8 cellular contexts compared by ENCODE assay signal in genomic region chr7:2355079-2356008, GRCh38. TPM values are rescaled to one million over a fixed set of nuclear protein-coding genes. Genes with fewer than 3 reads are reported as not detected.
A peak's percentile ranks its signal among the peaks of the same experiment; 100 is the strongest.
DNase-seq lines count a peak whose midpoint lies in the region; ATAC-seq and TF ChIP-seq lines count a peak whose summit lies in the region.

No MANE protein-coding gene starts in this region.

- no peak overlapping the region for H2AFZ ChIP-seq in neuron (ENCODE audit: low read depth, low read length)

- no peaks in the 10 kb centered on the region for H3K9me3 Mint-ChIP-seq in activated CD4-positive, alpha-beta T cell treated with anti-CD3 and anti-CD28 coated beads, Interleukin-2, amount 10 ng/mL, durations not matched to agents 24 days and 14 days

- peak overlapping the region; percentile 79 for H3K27ac Mint-ChIP-seq in activated CD4-positive, alpha-beta T cell treated with anti-CD3 and anti-CD28 coated beads, Interleukin-2, amount 10 ng/mL, durations not matched to agents 24 days and 14 days

- H3K36me3 Mint-ChIP-seq in activated CD4-positive, alpha-beta T cell treated with anti-CD3 and anti-CD28 coated beads, Interleukin-2, amount 10 ng/mL, durations not matched to agents 24 days and 14 days (ENCODE audit: low read depth): peaks cover 40% of the 10 kb centered on the region

- intact Hi-C loops in activated CD4-positive, alpha-beta T cell treated with anti-CD3 and anti-CD28 coated beads, Interleukin-2, amount 10 ng/mL, durations not matched to agents 24 days and 14 days (cut with micrococcal nuclease): no loop called here

- DNase-seq in NCI-H1417 (lab: John Stamatoyannopoulos, UW): peak in 2 of 3 experiments; percentile 47 to 66
- DNase-seq in NCI-H1417 treated with DMSO at 0.1 percent for 48 hours (lab: John Stamatoyannopoulos, UW): no peak
- DNase-seq in activated CD4-positive, alpha-beta T cell treated with anti-CD3 and anti-CD28 coated beads, Interleukin-2, amount 10 ng/mL, durations not matched to agents 24 days and 14 days: peak; percentile 73
- DNase-seq in erythroblast (lab: John Stamatoyannopoulos, UW): peak; percentile 50 to 62
- DNase-seq in NCI-H446 (lab: John Stamatoyannopoulos, UW): no peak
- DNase-seq in effector CD4-positive, alpha-beta T cell: no peak

- peaks cover 25% of the 10 kb centered on the region for H3K4me1 ChIP-seq in neuron (ENCODE audit: insufficient read depth, low read length)

- H3K4me1 Mint-ChIP-seq in activated CD4-positive, alpha-beta T cell treated with anti-CD3 and anti-CD28 coated beads, Interleukin-2, amount 10 ng/mL, durations not matched to agents 24 days and 14 days: peaks cover 37% of the 10 kb centered on the region

- peak; percentile 10 for TF ChIP-seq POLR2A in erythroblast (IDR thresholded peaks at IDR 0.05; ENCODE audit: low read length)

- peaks cover 28% of the 10 kb centered on the region for H3K36me3 ChIP-seq in neuron (ENCODE audit: insufficient read depth, low read length)

- peak overlapping the region; percentile 63 for H3K4me3 ChIP-seq in neuron (ENCODE audit: low read length)

- ATAC-seq in HG03280 (IDR thresholded peaks at IDR 0.05; ENCODE audit: unreplicated experiment): peak; percentile 20

- H3K27me3 ChIP-seq in neuron (ENCODE audit: insufficient read depth, low read length): no peaks in the 10 kb centered on the region

- no peaks in the 10 kb centered on the region for H3K9me3 ChIP-seq in neuron (ENCODE audit: low read length)

- peak overlapping the region; percentile 87 for H3K4me3 Mint-ChIP-seq in activated CD4-positive, alpha-beta T cell treated with anti-CD3 and anti-CD28 coated beads, Interleukin-2, amount 10 ng/mL, durations not matched to agents 24 days and 14 days

- no peaks in the 10 kb centered on the region for H3K27me3 Mint-ChIP-seq in activated CD4-positive, alpha-beta T cell treated with anti-CD3 and anti-CD28 coated beads, Interleukin-2, amount 10 ng/mL, durations not matched to agents 24 days and 14 days

RNA-seq across cellular contexts. Expression of gene EIF3B, which starts 0.7 kb away (rescaled TPM):
- total RNA-seq in activated CD4-positive, alpha-beta T cell treated with anti-CD3 and anti-CD28 coated beads, Interleukin-2, amount 10 ng/mL, durations not matched to agents 24 days and 14 days: 284 TPM in 2 replicates

RNA-seq across cellular contexts. Expression of gene SNX8, which starts 41.1 kb away (rescaled TPM):
- total RNA-seq in activated CD4-positive, alpha-beta T cell treated with anti-CD3 and anti-CD28 coated beads, Interleukin-2, amount 10 ng/mL, durations not matched to agents 24 days and 14 days: 42.2 and 42.4 TPM in 2 replicates

RNA-seq across cellular contexts. Expression of gene CHST12, which starts 48.1 kb away (rescaled TPM):
- 5.8 and 6.4 TPM in 2 replicates for total RNA-seq in activated CD4-positive, alpha-beta T cell treated with anti-CD3 and anti-CD28 coated beads, Interleukin-2, amount 10 ng/mL, durations not matched to agents 24 days and 14 days

Comparison
In these comparisons a context has a peak if more than half of its experiments do, and no peak if none do; other contexts are left out.
1. DNase-seq: peak in NCI-H1417 (2 of 3), activated CD4-positive, alpha-beta T cell treated with anti-CD3 and anti-CD28 coated beads, Interleukin-2, amount 10 ng/mL, durations not matched to agents 24 days and 14 days (single experiment) and erythroblast (2 of 2); none in NCI-H1417 treated with DMSO at 0.1 percent for 48 hours (single experiment), NCI-H446 (0 of 2) and effector CD4-positive, alpha-beta T cell (single experiment).